Comparison of ENCODE assay signal across 8 cellular contexts in the genomic region with DNA sequence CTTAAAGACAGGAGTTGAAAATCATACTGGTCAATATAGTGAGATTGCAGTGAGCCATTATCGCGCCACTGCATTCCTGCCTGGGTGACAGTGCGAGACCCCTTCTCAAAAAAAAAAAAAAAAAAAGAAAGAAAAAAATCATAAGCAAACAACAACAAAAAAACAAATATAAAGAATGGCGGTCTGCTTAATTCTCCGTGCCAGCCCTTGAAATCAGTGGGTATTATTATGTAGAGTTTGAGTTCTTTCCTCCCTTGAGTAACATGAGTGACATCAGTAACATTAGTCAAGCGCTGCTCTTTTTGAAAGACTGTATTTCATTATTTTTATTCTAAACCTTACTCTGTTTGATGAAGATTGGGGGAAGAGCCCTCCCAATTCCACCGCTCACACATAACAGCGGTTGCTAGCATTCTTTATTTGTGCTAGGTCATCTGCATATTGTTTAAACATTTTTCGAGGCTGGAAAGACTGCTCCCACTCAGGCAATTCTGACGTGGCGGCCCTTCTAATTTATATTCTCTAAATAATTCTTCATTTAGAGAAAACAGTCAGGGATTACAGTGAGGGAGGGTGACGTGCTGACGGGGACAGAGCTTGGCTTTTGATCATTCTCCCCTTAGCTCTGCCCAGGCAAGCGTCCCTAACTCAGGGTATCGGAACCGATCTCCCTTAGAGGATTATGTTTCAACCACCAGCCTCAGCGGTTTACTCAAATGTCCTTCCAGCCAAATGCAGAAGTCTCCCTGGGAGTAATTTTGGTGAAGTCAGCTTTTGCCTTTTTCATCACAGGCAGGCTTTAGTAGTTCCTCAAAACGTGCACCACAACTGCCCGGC. TPM values are rescaled to one million over a fixed set of nuclear protein-coding genes. Genes with fewer than 3 reads are reported as not detected.
DNase-seq lines count a peak whose midpoint lies in the region; ATAC-seq and TF ChIP-seq lines count a peak whose summit lies in the region.

No MANE protein-coding gene starts in this region.

- H3K9ac ChIP-seq in ES-I3 (ENCODE audit: low read depth, low read length) = peak overlapping the region; percentile 99
- peak overlapping the region; percentile 88 for H3K9ac ChIP-seq in OCI-LY1 (ENCODE audit: low read length)
- H3K9ac ChIP-seq in iPS-18a (ENCODE audit: low read length) = peak overlapping the region; percentile 95

- H2AFZ ChIP-seq in OCI-LY1 (ENCODE audit: low read length) = no peak overlapping the region

- H3K4me3 ChIP-seq in OCI-LY1 (ENCODE audit: low read depth, low read length, poor library complexity, severe bottlenecking) = peak overlapping the region; percentile 75
- H3K4me3 ChIP-seq in adrenal gland = peak overlapping the region; percentile 40 to 100 (median 91)
- peak overlapping the region; percentile 95 for H3K4me3 ChIP-seq in iPS-18a (ENCODE audit: low read length)

- no peak for TF ChIP-seq CTCF in OCI-LY1 (IDR thresholded peaks at IDR 0.05; ENCODE audit: low read length)
- no peak for TF ChIP-seq CTCF in adrenal gland (IDR thresholded peaks at IDR 0.05)

- TF ChIP-seq POLR2A in adrenal gland (IDR thresholded peaks at IDR 0.05) (no peak), GM18505 (IDR thresholded peaks at IDR 0.05; ENCODE audit: borderline replicate concordance, extremely low read depth, insufficient read depth, insufficient read length) (no peak)

- WGBS in adrenal gland, 4 donors = 22 to 23% (median 23%) methylated on average over 19 of the region's 19 CpGs

- no peaks in the 10 kb centered on the region for H3F3A ChIP-seq in OCI-LY1 (ENCODE audit: insufficient read depth, low read length)

- peak overlapping the region; percentile 88 for H3K4me2 ChIP-seq in OCI-LY1 (ENCODE audit: low read length)

- ATAC-seq in HG02870 (IDR thresholded peaks at IDR 0.05; ENCODE audit: unreplicated experiment) (peak; percentile 22), GM18505 (IDR thresholded peaks at IDR 0.05; ENCODE audit: unreplicated experiment) (no peak)

- H3K9me3 ChIP-seq in ES-I3 (ENCODE audit: control insufficient read depth, insufficient read depth, low read length) = no peaks in the 10 kb centered on the region
- H3K9me3 ChIP-seq in OCI-LY1 (ENCODE audit: low read length) = no peaks in the 10 kb centered on the region
- no peaks in the 10 kb centered on the region for H3K9me3 ChIP-seq in adrenal gland (replicated peaks in 1 of 3)
- H3K9me3 ChIP-seq in iPS-18a (ENCODE audit: control insufficient read depth, low read depth, low read length) = no peaks in the 10 kb centered on the region

- peaks cover 3% of the 10 kb centered on the region; the same call in 1 of the 2 replicates for H4K20me1 ChIP-seq in OCI-LY1 (ENCODE audit: insufficient read depth, low read length)

- H3K79me2 ChIP-seq in OCI-LY1 (ENCODE audit: insufficient read depth, low read length) = peaks cover 35% of the 10 kb centered on the region

- H3K4me1 ChIP-seq in ES-I3 (ENCODE audit: insufficient read depth, low read length) (peaks cover 17% of the 10 kb centered on the region), OCI-LY1 (ENCODE audit: insufficient read depth, low read length, severe bottlenecking) (peaks cover 37% of the 10 kb centered on the region), adrenal gland (replicated peaks in 1 of 2) (peaks cover 7 to 33% of the 10 kb centered on the region in 2 donors), iPS-18a (ENCODE audit: control insufficient read depth, low read depth, low read length) (peaks cover 16% of the 10 kb centered on the region)

- H3K36me3 ChIP-seq in ES-I3 (ENCODE audit: insufficient read depth, low read length) (no peaks in the 10 kb centered on the region), OCI-LY1 (ENCODE audit: insufficient read depth, low read length) (no peaks in the 10 kb centered on the region), adrenal gland (replicated peaks in 1 of 2) (no peaks in the 10 kb centered on the region), iPS-18a (ENCODE audit: control insufficient read depth, low read depth, low read length) (no peaks in the 10 kb centered on the region)

- intact Hi-C loops in adrenal gland (cut with DNase I) = loop anchor here in 1 of 2 donors (10.0 kb wide), 1 partner anchor 72 kb away; no protein-coding TSS in a partner anchor

- H3K27ac ChIP-seq in OCI-LY1 (ENCODE audit: low read depth, low read length, poor library complexity, severe bottlenecking) = peak overlapping the region; percentile 92
- peak overlapping the region; percentile 58 to 98 (median 97) for H3K27ac ChIP-seq in adrenal gland
- H3K27ac ChIP-seq in iPS-18a (ENCODE audit: low read length) = peak overlapping the region; percentile 73

- DNase-seq in adrenal gland (peak in 2 of 7 donors; percentile 26 to 31), NK-92 (lab: John Stamatoyannopoulos, UW; ENCODE audit: unreplicated experiment) (no peak)
- DNase-seq in stimulated activated CD4-positive, alpha-beta T cell treated with anti-CD3 and anti-CD28 coated beads, Interleukin-12 subunit alpha, Interleukin-12 subunit beta, amount 100 ng/mL, for 4 hours = peak; percentile 28

- H3K27me3 ChIP-seq in OCI-LY1 (ENCODE audit: insufficient read depth, low read length) = no peaks in the 10 kb centered on the region
- H3K27me3 ChIP-seq in adrenal gland = no peaks in the 10 kb centered on the region
- H3K27me3 ChIP-seq in iPS-18a (ENCODE audit: control insufficient read depth, insufficient read depth, low read length) = no peaks in the 10 kb centered on the region

- no peaks in the 10 kb centered on the region for H3K9me2 ChIP-seq in OCI-LY1 (ENCODE audit: low read depth, low read length)

RNA-seq across cellular contexts. Expression of gene MARCHF6, which starts 0.9 kb away (rescaled TPM):
- 100 to 1,000 TPM in 5 of 8 donors, 10 to 100 TPM in 3; 51.6 to 170 (median 132) TPM for total RNA-seq in adrenal gland
- 100 to 1,000 TPM in 1 of 3 donors, 10 to 100 TPM in 2; 74.0 to 140 (median 98.5) TPM for polyA plus RNA-seq in adrenal gland

RNA-seq across cellular contexts. Expression of gene CMBL, which starts 44.9 kb away (rescaled TPM):
- 10 to 100 TPM; 17.8 to 87.7 (median 28.7) TPM for total RNA-seq in adrenal gland
- polyA plus RNA-seq in adrenal gland = 10 to 100 TPM; 28.7 to 56.6 (median 29.4) TPM
